Comparison of ENCODE assay signal across 33 cellular contexts in the genomic region with DNA sequence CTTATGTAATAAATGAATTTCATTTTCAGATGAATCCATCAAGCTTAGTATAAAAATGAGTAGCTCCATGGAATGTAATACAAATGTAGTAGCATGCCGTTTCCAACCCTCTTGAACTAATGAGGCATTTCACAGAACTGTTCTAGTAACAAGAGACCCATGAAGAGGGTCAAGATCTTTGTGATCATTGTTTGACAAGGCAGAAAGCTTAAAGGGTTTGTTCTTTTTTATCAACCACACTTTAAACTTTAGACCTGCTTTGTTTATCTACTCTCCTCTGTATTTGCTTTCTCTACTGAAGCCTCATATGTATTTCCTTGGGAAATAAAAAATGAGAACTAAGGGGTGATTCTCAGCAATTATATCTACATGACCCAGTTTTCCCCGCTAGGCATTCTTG.
"Had no signal": no experiment of that assay in that cellular context is flagged by ENCODE, and none has a peak within 500 bp of the region (broad histone marks: within the 10 kb centered on the region; RNA-seq: fewer than 3 reads in every experiment).

No MANE protein-coding gene starts in this region.

- DNase-seq: activated CD4-positive, alpha-beta T cell treated with anti-CD3 and anti-CD28 coated beads for 1 hour; activated CD4-positive, alpha-beta T cell treated with anti-CD3 and anti-CD28 coated beads, Interleukin-2, amount 10 ng/mL, durations not matched to agents 24 days and 14 days; activated CD4-positive, alpha-beta T cell treated with anti-CD3 and anti-CD28 coated beads, Interleukin-2, amount 50 U/mL, for 4 hours; activated CD4-positive, CD25-positive, alpha-beta regulatory T cell; activated CD8-positive, alpha-beta T cell treated with anti-CD3 and anti-CD28 coated beads for 36 hours; activated effector memory CD4-positive, alpha-beta T cell treated with anti-CD3 and anti-CD28 coated beads, Interleukin-2, amount 50 U/mL, for 16 hours; activated naive CD4-positive, alpha-beta T cell; activated naive CD4-positive, alpha-beta T cell treated with anti-CD3 and anti-CD28 coated beads, Interleukin-2, amount 50 U/mL, for 16 hours; activated naive CD8-positive, alpha-beta T cell treated with anti-CD3 and anti-CD28 coated beads for 36 hours; activated T-cell treated with anti-CD3 and anti-CD28 coated beads, Interleukin-2, amount 50 U/mL, for 1 hour; activated T-cell treated with anti-CD3 and anti-CD28 coated beads, Interleukin-2, amount 50 U/mL, for 72 hours; amniotic stem cell; aorta; brain microvascular endothelial cell; central memory CD4-positive, alpha-beta T cell; Karpas-422; KBM-7; NCI-H1105; NCI-H1436 treated with DMSO at 0.1 percent for 48 hours; NCI-H1694 treated with DMSO at 0.1 percent for 48 hours; NCI-H2029; NCI-H2107; NCI-H226; NCI-H524; NCI-H69; NCI-H82; NK-92 treated with Interleukin-12 subunit alpha and Interleukin-12 subunit beta, amount 100 ng/mL, for 24 hours; PC-9; SIG-M5; T1000; WERI-Rb-1 had no signal

- FAIRE-seq: colon, RCC 7860 had no signal
